Comparison of ENCODE assay signal across 9 cellular contexts in the genomic region with DNA sequence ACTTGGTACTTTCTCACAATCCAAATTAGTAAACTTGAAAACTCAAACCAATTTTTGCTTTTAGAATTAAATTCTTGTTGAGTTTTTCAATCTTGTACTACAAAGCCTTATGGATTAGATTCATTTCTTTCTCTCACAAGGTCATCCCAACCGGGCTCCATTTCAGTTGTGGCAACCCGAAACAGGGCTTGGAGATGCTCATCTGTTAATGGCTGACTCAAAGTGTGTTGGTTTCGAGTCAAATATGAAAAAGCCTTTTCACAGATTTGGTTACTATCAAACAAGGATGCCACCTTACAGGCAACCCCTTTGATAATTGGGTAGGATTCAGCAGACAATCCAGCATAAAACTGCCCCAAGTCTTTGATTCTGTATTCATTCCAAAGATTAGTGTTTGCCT. TPM values are rescaled to one million over a fixed set of nuclear protein-coding genes. Genes with fewer than 3 reads are reported as not detected.
A peak's percentile ranks its signal among the peaks of the same experiment; 100 is the strongest.
DNase-seq lines count a peak whose midpoint lies in the region; ATAC-seq and TF ChIP-seq lines count a peak whose summit lies in the region.
"Had no signal": no experiment of that assay in that cellular context is flagged by ENCODE, and none has a peak within 500 bp of the region (broad histone marks: within the 10 kb centered on the region; RNA-seq: fewer than 3 reads in every experiment).

No MANE protein-coding gene starts in this region.

- H3K9ac ChIP-seq in SK-N-SH, result peak overlapping the region; percentile 91; the same call in 1 of the 2 replicates

- H3K9me2 ChIP-seq in SK-N-SH (no peaks in the 10 kb centered on the region), OCI-LY7 (ENCODE audit: insufficient read depth, low read length) (no peaks in the 10 kb centered on the region), hepatocyte (replicated peaks; ENCODE audit: insufficient read depth) (no peaks in the 10 kb centered on the region)

- H3K4me3 ChIP-seq in SK-N-SH (ENCODE audit: low read depth in 2 of 2, low read length in 1 of 2) (peak overlapping the region; percentile 81 to 94), OCI-LY7 (ENCODE audit: low read depth, low read length, poor library complexity, severe bottlenecking) (peak overlapping the region; percentile 78), hepatocyte (peak overlapping the region; percentile 14)

- H3K27me3 ChIP-seq in SK-N-SH (ENCODE audit: insufficient read depth) (no peaks in the 10 kb centered on the region), hepatocyte (no peaks in the 10 kb centered on the region)

- no TSS peak for BruUV-seq in OCI-LY7 (replicated peaks; lab: Mats Ljungman, UMichigan)

- WGBS in SK-N-SH (ENCODE audit: low lambda C conversion rate), result 69% methylated on average over 3 of the region's 3 CpGs
- WGBS in hepatocyte (ENCODE audit: low lambda C conversion rate, missing lambda C conversion rate), result 85% methylated on average over 3 of the region's 3 CpGs

- CTCF ChIA-PET in SK-N-SH (lab: Yijun Ruan, JAX), result interaction anchor here (0.7 to 4.1 kb wide), 5 partner anchors 11 to 222 kb away, joined by 3 to 37 read pairs (median 4); no protein-coding TSS in a partner anchor
- CTCF ChIA-PET in OCI-LY7 (lab: Charles Lee; ENCODE audit: unreplicated experiment), result no interaction called here

- H3K27ac ChIP-seq in SK-N-SH (ENCODE audit: low read depth in 2 of 2, low read length in 1 of 2) (no peak overlapping the region; a peak in 1 of 4 replicates), OCI-LY7 (ENCODE audit: low read depth, low read length, poor library complexity, severe bottlenecking) (peak overlapping the region; percentile 76), hepatocyte (peak overlapping the region; percentile 94)

- peaks cover 28 to 29% of the 10 kb centered on the region in 2 experiments; a peak in 3 of 4 replicates for H3K4me1 ChIP-seq in SK-N-SH (ENCODE audit: control insufficient read depth in 1 of 2, insufficient read depth in 2 of 2, low read depth in 1 of 2, low read length in 1 of 2)
- H3K4me1 ChIP-seq in OCI-LY7 (ENCODE audit: insufficient read depth, low read length, poor library complexity, severe bottlenecking), result peaks cover 36% of the 10 kb centered on the region
- peaks cover 27% of the 10 kb centered on the region for H3K4me1 ChIP-seq in hepatocyte (ENCODE audit: insufficient read depth)

- DNase-seq in SK-N-SH (no peak), OCI-LY7 (ENCODE audit: low spot score) (peak; percentile 26), hepatocyte (ENCODE audit: low spot score) (no peak), HuH-7.5 (ENCODE audit: low spot score) (no peak)
- DNase-seq in stimulated activated CD4-positive, alpha-beta T cell treated with anti-CD3 and anti-CD28 coated beads, Interleukin-4, amount 100 ng/mL, for 24 hours, result peak; percentile 33
- DNase-seq: 8988T had no signal

- H3K9me3 ChIP-seq in SK-N-SH, result no peaks in the 10 kb centered on the region
- no peaks in the 10 kb centered on the region for H3K9me3 ChIP-seq in OCI-LY7 (ENCODE audit: low read length)
- H3K9me3 ChIP-seq in hepatocyte (ENCODE audit: low read depth), result no peaks in the 10 kb centered on the region

- H3K4me2 ChIP-seq in SK-N-SH, result peak overlapping the region; percentile 86
- peak overlapping the region; percentile 88 for H3K4me2 ChIP-seq in OCI-LY7 (ENCODE audit: low read length)
- H3K4me2 ChIP-seq in hepatocyte, result peak overlapping the region; percentile 87

- H3K36me3 ChIP-seq in SK-N-SH (replicated peaks in 1 of 2; ENCODE audit: control insufficient read depth in 1 of 2, insufficient read depth in 2 of 2, low read length in 1 of 2) (peaks cover 51 to 53% of the 10 kb centered on the region in 2 experiments), OCI-LY7 (ENCODE audit: insufficient read depth, low read length) (peaks cover 70% of the 10 kb centered on the region), hepatocyte (replicated peaks; ENCODE audit: insufficient read depth, low read depth) (no peaks in the 10 kb centered on the region)

- H2AFZ ChIP-seq in SK-N-SH (ENCODE audit: low read depth) (no peak overlapping the region), OCI-LY7 (ENCODE audit: low read length) (no peak overlapping the region), hepatocyte (no peak overlapping the region)

- peaks cover 16% of the 10 kb centered on the region for H3F3A ChIP-seq in SK-N-SH (replicated peaks; ENCODE audit: insufficient read depth)

- ATAC-seq in SK-N-SH treated with all-trans-retinoic acid at 6 μM for 48 hours (no peak), GM21367 (IDR thresholded peaks at IDR 0.05; ENCODE audit: unreplicated experiment) (no peak), GM19455 (IDR thresholded peaks at IDR 0.05; ENCODE audit: unreplicated experiment) (no peak)

- no peak for TF ChIP-seq EP300 in SK-N-SH (IDR thresholded peaks at IDR 0.05; ENCODE audit: borderline replicate concordance in 1 of 2, low read depth in 1 of 2, low read length in 1 of 2)

- TF ChIP-seq RAD21 in SK-N-SH (IDR thresholded peaks at IDR 0.05; ENCODE audit: low read length), result no peak

- peaks cover 25% of the 10 kb centered on the region for H4K20me1 ChIP-seq in SK-N-SH (ENCODE audit: insufficient read depth)
- H4K20me1 ChIP-seq in OCI-LY7 (ENCODE audit: insufficient read depth, low read length), result peaks cover 41% of the 10 kb centered on the region
- H4K20me1 ChIP-seq in hepatocyte (ENCODE audit: insufficient read depth, poor library complexity, severe bottlenecking), result peaks cover 39% of the 10 kb centered on the region

- POLR2A ChIA-PET in SK-N-SH (lab: Yijun Ruan, JAX) (no interaction called here), OCI-LY7 (lab: Charles Lee) (interaction anchor here (0.7 to 4.2 kb wide), 5 partner anchors 13 to 160 kb away, joined by 3 to 21 read pairs (median 6); no protein-coding TSS in a partner anchor)

- H3K79me2 ChIP-seq in SK-N-SH (ENCODE audit: insufficient read depth) (peaks cover 75% of the 10 kb centered on the region), OCI-LY7 (ENCODE audit: insufficient read depth, low read depth, low read length) (peaks cover 78% of the 10 kb centered on the region), hepatocyte (peaks cover 61% of the 10 kb centered on the region)

- intact Hi-C loops in OCI-LY7 (cut with micrococcal nuclease; ENCODE audit: unreplicated experiment), result no loop called here

- TF ChIP-seq CTCF in SK-N-SH (IDR thresholded peaks at IDR 0.05) (no peak), OCI-LY7 (conservative IDR thresholded peaks at IDR 0.05; ENCODE audit: low read length) (no peak), hepatocyte (IDR thresholded peaks at IDR 0.05; ENCODE audit: poor library complexity) (no peak)

TF ChIP-seq in SK-N-SH, 30 proteins besides CTCF, POLR2A, EP300 and RAD21 (continues in another document):
- no peak for TF ChIP-seq JUND (IDR thresholded peaks at IDR 0.05)
- TF ChIP-seq GATA2 (CRISPR knock-in tag; IDR thresholded peaks at IDR 0.05), result no peak
- TF ChIP-seq, protein P1, sequence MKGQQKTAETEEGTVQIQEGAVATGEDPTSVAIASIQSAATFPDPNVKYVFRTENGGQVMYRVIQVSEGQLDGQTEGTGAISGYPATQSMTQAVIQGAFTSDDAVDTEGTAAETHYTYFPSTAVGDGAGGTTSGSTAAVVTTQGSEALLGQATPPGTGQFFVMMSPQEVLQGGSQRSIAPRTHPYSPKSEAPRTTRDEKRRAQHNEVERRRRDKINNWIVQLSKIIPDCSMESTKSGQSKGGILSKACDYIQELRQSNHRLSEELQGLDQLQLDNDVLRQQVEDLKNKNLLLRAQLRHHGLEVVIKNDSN (IDR thresholded peaks at IDR 0.05; ENCODE audit: borderline replicate concordance, low read depth), result no peak
- TF ChIP-seq YY1 (IDR thresholded peaks at IDR 0.05; ENCODE audit: low read depth), result no peak
- TF ChIP-seq FOXJ3 (CRISPR knock-in tag; IDR thresholded peaks at IDR 0.05), result no peak
- TF ChIP-seq CHD2 (IDR thresholded peaks at IDR 0.05; ENCODE audit: low read length, partially characterized antibody), result no peak
- no peak for TF ChIP-seq TEAD4 (IDR thresholded peaks at IDR 0.05; ENCODE audit: borderline replicate concordance, insufficient read depth)
- TF ChIP-seq NRF1 (IDR thresholded peaks at IDR 0.05; ENCODE audit: low read depth, low read length), result no peak

TF ChIP-seq in SK-N-SH treated with all-trans-retinoic acid at 6 μM for 48 hours, 23 proteins besides CTCF, POLR2A, EP300 and RAD21:
- TF ChIP-seq ZC3H10 (CRISPR knock-in tag; IDR thresholded peaks at IDR 0.05) (no peak), ZFP3 (CRISPR knock-in tag; IDR thresholded peaks at IDR 0.05) (no peak), PPARA (CRISPR knock-in tag; IDR thresholded peaks at IDR 0.05; ENCODE audit: borderline replicate concordance) (no peak), BACH2 (CRISPR knock-in tag; IDR thresholded peaks at IDR 0.05; ENCODE audit: borderline replicate concordance) (no peak), OSR1 (CRISPR knock-in tag; IDR thresholded peaks at IDR 0.05) (no peak), ZNF565 (CRISPR knock-in tag; conservative IDR thresholded peaks at IDR 0.05; ENCODE audit: low read depth) (no peak), ZNF8 (CRISPR knock-in tag; IDR thresholded peaks at IDR 0.05) (no peak), CSDC2 (CRISPR knock-in tag; IDR thresholded peaks at IDR 0.05) (no peak), ZNF70 (CRISPR knock-in tag; IDR thresholded peaks at IDR 0.05) (no peak)

RNA-seq across cellular contexts. Expression of a gene that starts 1.8 kb away (rescaled TPM):
- polyA plus RNA-seq in SK-N-SH (2012; rRNA removed), result 4.7 and 6.5 TPM in 2 replicates
- 5.2 and 5.7 TPM in 2 replicates for polyA plus RNA-seq in SK-N-SH (2012; cell fraction: cytosol; rRNA removed)
- 7.8 and 14.2 TPM in 2 replicates for polyA plus RNA-seq in SK-N-SH (2012; cell fraction: nucleus; rRNA removed)
- total RNA-seq in OCI-LY7 (2014; rRNA removed; shearing (Covaris generic)), result 35.7 and 40.7 TPM in 2 replicates
- 31.7 and 39.1 TPM in 2 replicates for total RNA-seq in OCI-LY7 (2022)
- total RNA-seq in hepatocyte, result 32.4 and 34.8 TPM in 2 replicates
- polyA plus RNA-seq in hepatocyte, result 13.8 and 14.6 TPM in 2 replicates

RNA-seq across cellular contexts. Expression of a gene that starts 2.2 kb away (rescaled TPM):
- polyA plus RNA-seq in SK-N-SH (2012; rRNA removed), result 24.0 and 30.2 TPM in 2 replicates
- 29.9 and 30.0 TPM in 2 replicates for polyA plus RNA-seq in SK-N-SH (2012; cell fraction: cytosol; rRNA removed)
- polyA plus RNA-seq in SK-N-SH (2012; cell fraction: nucleus; rRNA removed), result 22.7 and 23.9 TPM in 2 replicates
- 94.2 and 124 TPM in 2 replicates for total RNA-seq in OCI-LY7 (2014; rRNA removed; shearing (Covaris generic))
- total RNA-seq in OCI-LY7 (2022), result 96.5 and 102 TPM in 2 replicates
- total RNA-seq in hepatocyte, result 34.5 and 37.7 TPM in 2 replicates
- 20.6 and 28.1 TPM in 2 replicates for polyA plus RNA-seq in hepatocyte

RNA-seq across cellular contexts. Expression of a gene that starts 46.3 kb away (rescaled TPM):
- polyA plus RNA-seq in SK-N-SH (2012; rRNA removed) (0.16 and 0.39 TPM in 2 replicates), hepatocyte (8.5 and 9.4 TPM in 2 replicates)
- polyA plus RNA-seq in SK-N-SH (2012; cell fraction: cytosol; rRNA removed), result 0.05 and 0.06 TPM in 2 replicates
- polyA plus RNA-seq in SK-N-SH (2012; cell fraction: nucleus; rRNA removed), result 1.1 and 1.4 TPM in 2 replicates
- 29.1 and 34.9 TPM in 2 replicates for total RNA-seq in OCI-LY7 (2014; rRNA removed; shearing (Covaris generic))
- total RNA-seq in OCI-LY7 (2022) (57.1 and 66.3 TPM in 2 replicates), hepatocyte (16.7 and 19.9 TPM in 2 replicates)

Comparison
In these comparisons a context has a peak if more than half of its experiments do, and no peak if none do; other contexts are left out.
1. DNase-seq: peak in OCI-LY7 (single experiment) and stimulated activated CD4-positive, alpha-beta T cell treated with anti-CD3 and anti-CD28 coated beads, Interleukin-4, amount 100 ng/mL, for 24 hours (single experiment); none in SK-N-SH (single experiment), hepatocyte (single experiment) and HuH-7.5 (single experiment).
2. H3K27ac ChIP-seq: peak in OCI-LY7 (single experiment) and hepatocyte (single experiment); none in SK-N-SH (0 of 2).
3. H3K4me3 ChIP-seq: peak in every context shown above with its lines; median percentile 88 in SK-N-SH; 78 in OCI-LY7; 14 in hepatocyte.
4. Peak in every context shown above with its lines, with median percentiles within 50 percentile points of each other: H3K4me2 ChIP-seq.